ENCODE assay signal across 8 cellular contexts in the genomic region with DNA sequence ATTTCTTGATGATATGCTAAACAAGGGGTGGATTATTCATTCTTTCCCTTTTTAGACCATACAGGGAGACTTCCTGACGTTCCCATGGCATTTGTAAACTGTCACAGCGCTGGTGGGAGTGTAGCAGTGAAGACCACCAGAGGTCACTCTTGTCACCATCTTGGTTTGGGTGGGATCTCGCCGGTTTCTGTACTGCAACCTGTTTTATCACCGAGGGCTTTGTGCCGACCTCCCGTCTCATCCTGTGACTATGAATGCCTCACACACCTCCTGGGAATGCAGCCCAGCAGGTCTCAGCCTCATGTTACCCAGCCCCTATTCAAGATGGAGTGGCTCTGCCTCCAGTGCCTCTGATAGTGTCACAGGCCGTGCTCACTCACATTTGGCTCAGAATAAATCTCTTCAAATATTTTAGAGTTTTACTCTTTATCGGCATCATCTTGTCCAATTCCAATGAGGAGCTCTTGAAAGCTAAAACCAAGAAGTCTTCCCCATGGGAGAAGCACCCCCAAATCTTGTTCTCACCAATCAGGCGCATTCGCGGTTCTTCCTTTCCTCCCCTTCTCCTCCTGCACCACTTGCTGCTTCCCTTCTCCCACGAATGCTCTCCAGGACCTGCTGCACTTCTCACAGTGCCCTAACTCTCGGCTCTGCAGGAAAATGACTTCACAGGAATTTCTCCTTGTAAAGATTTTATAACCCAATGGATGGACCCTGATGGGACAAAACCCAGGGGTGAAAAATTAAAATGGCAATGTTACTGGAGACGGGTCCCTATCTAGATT. TPM values are rescaled to one million over a fixed set of nuclear protein-coding genes. Genes with fewer than 3 reads are reported as not detected.
DNase-seq lines count a peak whose midpoint lies in the region; ATAC-seq, FAIRE-seq and TF ChIP-seq lines count a peak whose summit lies in the region.
"Not testable (repeated sequence)": the region's sequence is repeated elsewhere in the genome, so short reads cannot be mapped to it uniquely, and the experiment has no call there.

No MANE protein-coding gene starts in this region.

- intact Hi-C loops in CD4-positive, alpha-beta T cell (cut with DNase I, micrococcal nuclease); HCT116 (cut with micrococcal nuclease); testis (cut with DNase I; ENCODE audit: low total_unique reads): not testable (repeated sequence)

- POLR2A ChIA-PET in CD4-positive, alpha-beta T cell (lab: Charles Lee); HCT116 (lab: Charles Lee): not testable (repeated sequence)

- H3K4ac ChIP-seq in neuronal stem cell (ENCODE audit: low read length) = not testable (repeated sequence)

- CTCF ChIA-PET in CD4-positive, alpha-beta T cell (lab: Charles Lee); HCT116 (lab: Charles Lee): not testable (repeated sequence)

- peak; percentile 40; the same call in 1 of the 2 replicates for TF ChIP-seq RAD21 in HCT116 (IDR thresholded peaks at IDR 0.05; ENCODE audit: low read depth)

- not testable (repeated sequence) for ATAC-seq in CD4-positive, alpha-beta T cell (ENCODE audit: poor library complexity); activated T-cell treated with anti-CD3 and anti-CD28 coated beads, Interleukin-2, amount 50 U/mL, for 4 hours
- peak; percentile 34; the same call in 1 of the 2 replicates for ATAC-seq in HCT116

- H3K27me3 Mint-ChIP-seq in CD4-positive, alpha-beta T cell; activated T-cell treated with anti-CD3 and anti-CD28 coated beads, Interleukin-2, amount 50 U/mL, for 4 hours (ENCODE audit: low read depth): not testable (repeated sequence)

- not testable (repeated sequence) for H3K23ac ChIP-seq in neuronal stem cell (ENCODE audit: low read depth, low read length, poor library complexity)

- BruUV-seq in HCT116 (replicated peaks; lab: Mats Ljungman, UMichigan) = not testable (repeated sequence)

- H2BK120ac ChIP-seq in neuronal stem cell (ENCODE audit: low read depth, low read length) = not testable (repeated sequence)

- RAD21 ChIA-PET in HCT116 (lab: Charles Lee; ENCODE audit: low non-redundant PET in 1 of 2, low total read pairs in 2 of 2, uncharacterized antibody in 2 of 2, unreplicated experiment in 2 of 2) = not testable (repeated sequence)

- not testable (repeated sequence) for H2BK5ac ChIP-seq in neuronal stem cell (ENCODE audit: low read length)

- TF ChIP-seq POLR2A in HCT116 (IDR thresholded peaks at IDR 0.05; ENCODE audit: borderline replicate concordance, extremely low read depth, insufficient read depth, insufficient read length); testis (IDR thresholded peaks at IDR 0.05): not testable (repeated sequence)

- H3K4me1 Mint-ChIP-seq in CD4-positive, alpha-beta T cell (ENCODE audit: low read depth); activated T-cell treated with anti-CD3 and anti-CD28 coated beads, Interleukin-2, amount 50 U/mL, for 4 hours (ENCODE audit: low read depth): not testable (repeated sequence)

- H3K9me3 ChIP-seq in CD4-positive, alpha-beta T cell (ENCODE audit: control insufficient read depth, low read length); HCT116 (ENCODE audit: control insufficient read depth in 1 of 2, insufficient read depth in 1 of 2, low read depth in 1 of 2, low read length in 2 of 2); OCI-LY1 (ENCODE audit: low read length); duodenal mucosa (ENCODE audit: control insufficient read depth in 1 of 2, low read length in 2 of 2); neuronal stem cell (replicated peaks in 1 of 2; ENCODE audit: control insufficient read depth in 2 of 2, insufficient read depth in 1 of 2, low read depth in 1 of 2, low read length in 2 of 2); testis: not testable (repeated sequence)

- H4K8ac ChIP-seq in neuronal stem cell (ENCODE audit: low read depth, low read length) = not testable (repeated sequence)

- not testable (repeated sequence) for H2BK15ac ChIP-seq in neuronal stem cell (ENCODE audit: low read length)

- H4K20me1 ChIP-seq in HCT116 (ENCODE audit: insufficient read depth); OCI-LY1 (ENCODE audit: insufficient read depth, low read length): not testable (repeated sequence)

- peak overlapping the region; percentile 14; the same call in 1 of the 2 replicates for H3K4me2 ChIP-seq in HCT116 (ENCODE audit: low read length)
- H3K4me2 ChIP-seq in OCI-LY1 (ENCODE audit: low read length); neuronal stem cell (ENCODE audit: insufficient read depth, low read length, poor library complexity, severe bottlenecking): not testable (repeated sequence)

- H3K36me3 Mint-ChIP-seq in CD4-positive, alpha-beta T cell (ENCODE audit: low read depth); activated T-cell treated with anti-CD3 and anti-CD28 coated beads, Interleukin-2, amount 50 U/mL, for 4 hours (ENCODE audit: insufficient read depth): not testable (repeated sequence)

- H3K4me1 ChIP-seq in HCT116 (ENCODE audit: control insufficient read depth in 1 of 2, insufficient read depth in 2 of 2, low read length in 2 of 2); OCI-LY1 (ENCODE audit: insufficient read depth, low read length, severe bottlenecking); duodenal mucosa (ENCODE audit: control insufficient read depth in 1 of 2, insufficient read depth in 2 of 2, low read length in 2 of 2); neuronal stem cell (ENCODE audit: control insufficient read depth in 2 of 2, insufficient read depth in 1 of 2, low read depth in 1 of 2, low read length in 2 of 2); testis: not testable (repeated sequence)

- H3K27me3 ChIP-seq in CD4-positive, alpha-beta T cell (ENCODE audit: control insufficient read depth, insufficient read depth, low read length); HCT116 (ENCODE audit: insufficient read depth, low read length); OCI-LY1 (ENCODE audit: insufficient read depth, low read length); duodenal mucosa (ENCODE audit: control insufficient read depth in 1 of 2, insufficient read depth in 2 of 2, low read length in 2 of 2); neuronal stem cell (ENCODE audit: control insufficient read depth in 3 of 3, insufficient read depth in 3 of 3, low read depth in 1 of 3, low read length in 3 of 3); testis: not testable (repeated sequence)

- not testable (repeated sequence) for H3K79me1 ChIP-seq in neuronal stem cell (ENCODE audit: low read depth, low read length)

- H3F3A ChIP-seq in OCI-LY1 (ENCODE audit: insufficient read depth, low read length) = not testable (repeated sequence)

- H3K9ac ChIP-seq in HCT116 (ENCODE audit: low read length); OCI-LY1 (ENCODE audit: low read length); neuronal stem cell (ENCODE audit: low read depth, low read length, poor library complexity): not testable (repeated sequence)
- H3K9ac ChIP-seq in duodenal mucosa (ENCODE audit: low read depth in 1 of 2, low read length in 2 of 2) = peak overlapping the region; percentile 49 to 57

- H3K4me3 Mint-ChIP-seq in CD4-positive, alpha-beta T cell = peak overlapping the region; percentile 82
- peak overlapping the region; percentile 75 for H3K4me3 Mint-ChIP-seq in activated T-cell treated with anti-CD3 and anti-CD28 coated beads, Interleukin-2, amount 50 U/mL, for 4 hours

- not testable (repeated sequence) for H3K36me3 ChIP-seq in HCT116 (ENCODE audit: control insufficient read depth in 1 of 2, insufficient read depth in 2 of 2, low read length in 2 of 2); OCI-LY1 (ENCODE audit: insufficient read depth, low read length); duodenal mucosa (ENCODE audit: control insufficient read depth in 1 of 2, insufficient read depth in 2 of 2, low read length in 2 of 2); neuronal stem cell (replicated peaks in 1 of 2; ENCODE audit: control insufficient read depth in 2 of 2, insufficient read depth in 2 of 2, low read length in 2 of 2); testis (ENCODE audit: low read depth, missing control alignments)

- not testable (repeated sequence) for H2AFZ ChIP-seq in HCT116 (ENCODE audit: low read depth, low read length, poor library complexity, severe bottlenecking); OCI-LY1 (ENCODE audit: low read length)
- peak overlapping the region; percentile 32 for H2AFZ ChIP-seq in neuronal stem cell (ENCODE audit: low read length)

- H3K14ac ChIP-seq in neuronal stem cell (ENCODE audit: low read length) = not testable (repeated sequence)

- not testable (repeated sequence) for H3K27ac ChIP-seq in CD4-positive, alpha-beta T cell (ENCODE audit: low read depth, low read length); HCT116 (ENCODE audit: low read depth, low read length); OCI-LY1 (ENCODE audit: low read depth, low read length, poor library complexity, severe bottlenecking); duodenal mucosa (ENCODE audit: low read depth, low read length); neuronal stem cell (replicated peaks; ENCODE audit: low read length); testis

- not testable (repeated sequence) for H3K18ac ChIP-seq in neuronal stem cell (ENCODE audit: low read length)

- DNase-seq in CD4-positive, alpha-beta T cell; HCT116 (ENCODE audit: low read depth, low spot score); activated T-cell treated with anti-CD3 and anti-CD28 coated beads, Interleukin-2, amount 50 U/mL, for 4 hours; testis: not testable (repeated sequence)
- DNase-seq in neuronal stem cell (ENCODE audit: low spot score) = peak; percentile 5

- H3K9me2 ChIP-seq in HCT116 (ENCODE audit: insufficient read depth); OCI-LY1 (ENCODE audit: low read depth, low read length): not testable (repeated sequence)

- not testable (repeated sequence) for H2BK12ac ChIP-seq in neuronal stem cell (ENCODE audit: low read length)

- not testable (repeated sequence) for H3K9me3 Mint-ChIP-seq in CD4-positive, alpha-beta T cell; activated T-cell treated with anti-CD3 and anti-CD28 coated beads, Interleukin-2, amount 50 U/mL, for 4 hours

- not testable (repeated sequence) for H3K27ac Mint-ChIP-seq in CD4-positive, alpha-beta T cell

- WGBS in neuronal stem cell (ENCODE audit: extremely low coverage in 2 of 2, insufficient read length in 2 of 2, insufficient replicate concordance in 1 of 2), 2 donors = no CpG with 5 or more reads among the region's 15 CpGs
- 17 to 26% methylated on average over 10 to 15 of the region's 15 CpGs for WGBS in testis, 2 donors

- peak; percentile 47 for FAIRE-seq in islet of Langerhans (lab: Jason Lieb, UNC)

- not testable (repeated sequence) for H2AK5ac ChIP-seq in neuronal stem cell (ENCODE audit: low read depth, low read length)

- H3K4me3 ChIP-seq in HCT116 (replicated peaks in 1 of 2; ENCODE audit: low read depth in 1 of 2, low read length in 2 of 2); OCI-LY1 (ENCODE audit: low read depth, low read length, poor library complexity, severe bottlenecking); neuronal stem cell (ENCODE audit: low read length in 2 of 2): not testable (repeated sequence)
- H3K4me3 ChIP-seq in duodenal mucosa (ENCODE audit: low read depth in 1 of 2, low read length in 2 of 2) = peak overlapping the region; percentile 54 to 65
- H3K4me3 ChIP-seq in testis = peak overlapping the region; percentile 21 to 26

- H4K91ac ChIP-seq in neuronal stem cell (ENCODE audit: low read depth, low read length, poor library complexity) = not testable (repeated sequence)

- TF ChIP-seq CTCF in CD4-positive, alpha-beta T cell (IDR thresholded peaks at IDR 0.05); testis (IDR thresholded peaks at IDR 0.05): not testable (repeated sequence)
- TF ChIP-seq CTCF in HCT116 (IDR thresholded peaks at IDR 0.05 in 2 of 3, conservative IDR thresholded peaks at IDR 0.05 in 1 of 3; ENCODE audit: borderline replicate concordance in 1 of 3, insufficient read depth in 1 of 3, low read depth in 2 of 3, low read length in 2 of 3) (peak in 1 of 3 experiments; percentile 13; a peak in 1 of 6 replicates), OCI-LY1 (IDR thresholded peaks at IDR 0.05; ENCODE audit: low read length) (peak; percentile 18; the same call in 1 of the 2 replicates)

- not testable (repeated sequence) for H3K79me2 ChIP-seq in HCT116 (ENCODE audit: insufficient read depth, low read length); OCI-LY1 (ENCODE audit: insufficient read depth, low read length)

RNA-seq across cellular contexts. Expression of a gene that starts 39.2 kb away (rescaled TPM):
- 1 to 10 TPM in 1 of 2 experiments, under 1 TPM in 1; 0.44 to 1.2 TPM for total RNA-seq in CD4-positive, alpha-beta T cell
- 8.0 TPM for total RNA-seq in HCT116 (2021; ENCODE audit: unreplicated experiment)
- polyA plus RNA-seq in HCT116 (2012) = 7.2 and 8.4 TPM in 2 replicates
- total RNA-seq in activated T-cell treated with anti-CD3 and anti-CD28 coated beads, Interleukin-2, amount 50 U/mL, for 4 hours = 1 to 10 TPM in 1 of 3 donors, under 1 TPM in 2; 0.61 to 1.0 (median 0.73) TPM
- polyA plus RNA-seq in neuronal stem cell (2013, experiment 1 of 2) = 2.0 TPM
- 2.3 TPM for polyA plus RNA-seq in neuronal stem cell (2013, experiment 2 of 2)
- 10 to 100 TPM; 25.4 to 37.0 TPM for total RNA-seq in testis
- polyA plus RNA-seq in testis (ENCODE audit: insufficient read depth, low read depth, low replicate concordance) = 14.6 TPM
